Comparison of ENCODE assay signal across 26 cellular contexts in the genomic region with DNA sequence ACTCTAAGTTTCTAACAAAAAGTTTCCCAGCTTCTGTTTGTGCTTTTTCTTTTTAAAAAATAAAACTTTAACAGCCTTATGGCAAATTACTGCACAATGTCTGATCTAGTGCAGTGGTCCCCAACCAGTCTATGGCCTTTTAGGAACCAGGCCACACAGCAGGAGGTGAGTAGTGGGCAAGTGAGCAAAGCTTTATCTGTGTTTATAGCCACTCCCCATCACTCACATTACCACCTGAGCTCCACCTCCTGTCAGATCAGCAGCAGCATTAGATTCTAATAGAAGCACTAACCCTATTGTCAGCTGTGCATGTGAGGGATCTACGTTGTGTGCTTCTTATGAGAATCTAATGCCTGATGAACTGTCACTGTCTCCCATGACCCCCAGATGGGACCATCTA. TPM values are rescaled to one million over a fixed set of nuclear protein-coding genes. Genes with fewer than 3 reads are reported as not detected.
"Had no signal": no experiment of that assay in that cellular context is flagged by ENCODE, and none has a peak within 500 bp of the region (broad histone marks: within the 10 kb centered on the region; RNA-seq: fewer than 3 reads in every experiment).

No MANE protein-coding gene starts in this region.

- H3K27me3 ChIP-seq: body of pancreas, esophagus muscularis mucosa, tibial nerve, uterus had no signal

- H3K4me3 Mint-ChIP-seq: activated CD4-positive, alpha-beta T cell treated with anti-CD3 and anti-CD28 coated beads, Interleukin-2, amount 10 ng/mL, durations not matched to agents 24 days and 14 days; activated CD8-positive, alpha-beta memory T cell treated with anti-CD3 and anti-CD28 coated beads, Interleukin-2, amount 10 ng/mL, durations not matched to agents 7 days and 5 days; activated CD8-positive, alpha-beta T cell treated with anti-CD3 and anti-CD28 coated beads for 36 hours; activated naive CD4-positive, alpha-beta T cell treated with anti-CD3 and anti-CD28 coated beads, Interleukin-2, amount 10 ng/mL, durations not matched to agents 7 days and 5 days; stimulated activated naive CD8-positive, alpha-beta T cell treated with anti-CD3 and anti-CD28 coated beads, Interleukin-15, Interleukin-2, amounts not matched to agents 100 ng/mL and 50 ng/mL, for 24 hours; T-helper 17 cell had no signal

- ATAC-seq: activated CD4-positive, CD25-positive, alpha-beta regulatory T cell treated with anti-CD3 and anti-CD28 coated beads, Interleukin-2, amount 50 U/mL, for 24 hours; activated CD8-positive, alpha-beta memory T cell treated with anti-CD3 and anti-CD28 coated beads, Interleukin-2, amount 10 ng/mL, durations not matched to agents 7 days and 5 days; activated CD8-positive, alpha-beta T cell treated with anti-CD3 and anti-CD28 coated beads for 36 hours; body of pancreas; mucosa of descending colon; T-helper 17 cell had no signal

- H3K27me3 Mint-ChIP-seq: activated CD4-positive, alpha-beta T cell treated with anti-CD3 and anti-CD28 coated beads, Interleukin-2, amount 10 ng/mL, durations not matched to agents 24 days and 14 days; activated CD8-positive, alpha-beta memory T cell treated with anti-CD3 and anti-CD28 coated beads, Interleukin-2, amount 10 ng/mL, durations not matched to agents 7 days and 5 days; activated CD8-positive, alpha-beta T cell treated with anti-CD3 and anti-CD28 coated beads for 36 hours; activated naive CD4-positive, alpha-beta T cell treated with anti-CD3 and anti-CD28 coated beads, Interleukin-2, amount 10 ng/mL, durations not matched to agents 7 days and 5 days; progenitor cell of endocrine pancreas; stimulated activated naive CD8-positive, alpha-beta T cell treated with anti-CD3 and anti-CD28 coated beads, Interleukin-15, Interleukin-2, amounts not matched to agents 100 ng/mL and 50 ng/mL, for 24 hours; T-helper 17 cell had no signal

- H3K27ac Mint-ChIP-seq: activated CD4-positive, alpha-beta T cell treated with anti-CD3 and anti-CD28 coated beads, Interleukin-2, amount 10 ng/mL, durations not matched to agents 24 days and 14 days; activated CD8-positive, alpha-beta memory T cell treated with anti-CD3 and anti-CD28 coated beads, Interleukin-2, amount 10 ng/mL, durations not matched to agents 7 days and 5 days; activated CD8-positive, alpha-beta T cell treated with anti-CD3 and anti-CD28 coated beads for 36 hours; stimulated activated naive CD8-positive, alpha-beta T cell treated with anti-CD3 and anti-CD28 coated beads, Interleukin-15, Interleukin-2, amounts not matched to agents 100 ng/mL and 50 ng/mL, for 24 hours had no signal

- FAIRE-seq: frontal cortex had no signal

- DNase-seq: activated CD4-positive, alpha-beta T cell treated with anti-CD3 and anti-CD28 coated beads, Interleukin-2, amount 10 ng/mL, durations not matched to agents 24 days and 14 days; activated CD8-positive, alpha-beta memory T cell treated with anti-CD3 and anti-CD28 coated beads, Interleukin-2, amount 10 ng/mL, durations not matched to agents 7 days and 5 days; activated CD8-positive, alpha-beta T cell treated with anti-CD3 and anti-CD28 coated beads for 36 hours; activated effector memory CD4-positive, alpha-beta T cell treated with anti-CD3 and anti-CD28 coated beads, Interleukin-2, amount 50 U/mL, for 16 hours; activated naive CD4-positive, alpha-beta T cell treated with anti-CD3 and anti-CD28 coated beads, Interleukin-2, amount 10 ng/mL, durations not matched to agents 7 days and 5 days; activated T-cell treated with anti-CD3 and anti-CD28 coated beads for 4 hours; anterior cingulate cortex; body of pancreas; caudate nucleus; effector memory CD4-positive, alpha-beta T cell; hypothalamus; mucosa of descending colon; stimulated activated CD4-positive, alpha-beta T cell treated with anti-CD3 and anti-CD28 coated beads, Interleukin-12 subunit alpha, Interleukin-12 subunit beta, amount 100 ng/mL, for 4 hours; stimulated activated CD4-positive, alpha-beta T cell treated with anti-CD3 and anti-CD28 coated beads, Interleukin-4, amount 100 ng/mL, for 4 hours; substantia nigra; T-helper 17 cell; uterus had no signal

- H3K4me3 ChIP-seq: body of pancreas, mucosa of descending colon, tibial nerve, uterus had no signal

- H3K9me3 ChIP-seq: body of pancreas, mucosa of descending colon had no signal

- H3K36me3 ChIP-seq: esophagus muscularis mucosa, uterus had no signal

- H3K27ac ChIP-seq: tibial nerve, uterus had no signal

RNA-seq across cellular contexts. Expression of gene MKRN2OS, which starts 17.2 kb away (rescaled TPM):
- total RNA-seq: activated CD4-positive, alpha-beta T cell treated with anti-CD3 and anti-CD28 coated beads, Interleukin-2, amount 10 ng/mL, durations not matched to agents 24 days and 14 days; activated CD8-positive, alpha-beta memory T cell treated with anti-CD3 and anti-CD28 coated beads, Interleukin-2, amount 10 ng/mL, durations not matched to agents 7 days and 5 days; activated CD8-positive, alpha-beta T cell treated with anti-CD3 and anti-CD28 coated beads for 36 hours; dermis microvascular lymphatic vessel endothelial cell; esophagus muscularis mucosa; frontal cortex; osteoblast; skeletal muscle tissue; T-helper 17 cell; tibial nerve; uterus had no signal
